ENCODE assay signal across 8 cellular contexts in the genomic region with DNA sequence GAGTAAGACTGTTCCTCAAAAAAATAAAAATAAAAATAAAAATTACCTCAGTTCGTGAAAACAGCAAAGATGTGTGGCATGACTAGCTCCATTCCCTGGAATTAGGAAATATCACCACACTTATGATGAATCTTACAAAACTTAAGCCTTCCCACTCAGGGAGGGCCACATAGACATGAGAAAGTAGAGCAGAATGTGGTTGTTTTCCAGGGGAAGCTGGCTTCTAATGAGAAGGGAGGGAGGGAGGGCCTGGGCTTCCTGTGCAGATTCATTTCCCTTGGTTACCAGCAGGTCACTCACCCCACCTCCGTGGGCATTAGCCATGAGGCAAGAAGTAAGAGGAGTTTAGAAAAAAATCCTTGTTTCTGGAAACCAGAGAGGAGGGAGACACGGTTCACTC.
DNase-seq lines count a peak whose midpoint lies in the region; ATAC-seq and TF ChIP-seq lines count a peak whose summit lies in the region.
"Had no signal": no experiment of that assay in that cellular context is flagged by ENCODE, and none has a peak within 500 bp of the region (broad histone marks: within the 10 kb centered on the region; RNA-seq: fewer than 3 reads in every experiment).

No MANE protein-coding gene starts in this region.

- no peak overlapping the region for H3K4me3 ChIP-seq in HL-60 (replicated peaks; ENCODE audit: insufficient read depth, low read length)
- H3K4me3 ChIP-seq in skeletal muscle satellite cell (ENCODE audit: low read length), result no peak overlapping the region
- H3K4me3 ChIP-seq: vagina had no signal

- no peaks in the 10 kb centered on the region for H3K27me3 ChIP-seq in HL-60 (ENCODE audit: insufficient read depth, poor library complexity, severe bottlenecking)
- H3K27me3 ChIP-seq in skeletal muscle satellite cell (ENCODE audit: control insufficient read depth, insufficient read depth, low read length), result no peaks in the 10 kb centered on the region
- H3K27me3 ChIP-seq: vagina had no signal

- no peaks in the 10 kb centered on the region for H3K36me3 ChIP-seq in skeletal muscle satellite cell (ENCODE audit: insufficient read depth, low read length)
- H3K36me3 ChIP-seq: vagina had no signal

- ATAC-seq in Right ventricle myocardium inferior (no peak), GM19023 (IDR thresholded peaks at IDR 0.05; ENCODE audit: unreplicated experiment) (no peak), HG02763 (IDR thresholded peaks at IDR 0.05; ENCODE audit: unreplicated experiment) (no peak)
- no peak for ATAC-seq in activated CD4-positive, CD25-positive, alpha-beta regulatory T cell treated with anti-CD3 and anti-CD28 coated beads, Interleukin-2, amount 50 U/mL, for 24 hours

- DNase-seq in HL-60 (ENCODE audit: low read depth in 1 of 2, low spot score in 1 of 2), result peak; percentile 86 to 94
- peak; percentile 21 for DNase-seq in T1000 (lab: John Stamatoyannopoulos, UW)
- peak; percentile 68 for DNase-seq in Right ventricle myocardium inferior (ENCODE audit: missing footprints)

- H3K9ac ChIP-seq in skeletal muscle satellite cell (ENCODE audit: low read depth, low read length), result peak overlapping the region; percentile 70

- intact Hi-C loops in Right ventricle myocardium inferior (cut with DNase I), result loop anchor here (5.0 kb wide), 1 partner anchor 177 kb away; no protein-coding TSS in a partner anchor

- peaks cover 42% of the 10 kb centered on the region for H3K4me1 ChIP-seq in skeletal muscle satellite cell (ENCODE audit: control insufficient read depth, insufficient read depth, low read length)
- H3K4me1 ChIP-seq: vagina had no signal

- H3K9me3 ChIP-seq in skeletal muscle satellite cell (replicated peaks; ENCODE audit: low read length), result no peaks in the 10 kb centered on the region
- H3K9me3 ChIP-seq: vagina had no signal

- peak overlapping the region; percentile 19 for H3K4me2 ChIP-seq in skeletal muscle satellite cell (ENCODE audit: low read length)

- peak overlapping the region; percentile 65 for H3K27ac ChIP-seq in HL-60 (replicated peaks)
- H3K27ac ChIP-seq: vagina had no signal

- TF ChIP-seq CTCF in HL-60 (IDR thresholded peaks at IDR 0.05; ENCODE audit: insufficient read depth, low read length), result no peak

Comparison
In these comparisons a context has a peak if more than half of its experiments do, and no peak if none do; other contexts are left out.
1. DNase-seq: peak in every context shown above with its lines; median percentile 90 in HL-60; 68 in Right ventricle myocardium inferior; 21 in T1000.